Comparison of ENCODE assay signal across 7 cellular contexts in genomic region chr19:43620061-43621001, GRCh38. TPM values are rescaled to one million over a fixed set of nuclear protein-coding genes. Genes with fewer than 3 reads are reported as not detected.
DNase-seq lines count a peak whose midpoint lies in the region; ATAC-seq and TF ChIP-seq lines count a peak whose summit lies in the region.

No MANE protein-coding gene starts in this region.

- peak overlapping the region; percentile 87 to 99 (median 96) for H3K27ac ChIP-seq in heart left ventricle

- 47 to 52% (median 48%) methylated on average over 23 of the region's 23 CpGs for WGBS in heart left ventricle, 4 donors

- no peak for TF ChIP-seq CTCF in heart left ventricle (IDR thresholded peaks at IDR 0.05)

- H3K36me3 Mint-ChIP-seq in activated T-cell treated with anti-CD3 and anti-CD28 coated beads, Interleukin-2, amount 50 U/mL, for 4 hours (ENCODE audit: insufficient read depth), result no peaks in the 10 kb centered on the region

- peaks cover 0 to 18% (median 13%) of the 10 kb centered on the region in 12 donors for H3K4me1 ChIP-seq in heart left ventricle

- intact Hi-C loops in heart left ventricle (cut with DNase I), result no loop called here

- peak overlapping the region; percentile 98 for H3K4me3 ChIP-seq in Jurkat, Clone E6-1 (ENCODE audit: low read length)
- peak overlapping the region; percentile 48 to 98 (median 76) for H3K4me3 ChIP-seq in heart left ventricle

- no peak for TF ChIP-seq POLR2A in heart left ventricle (IDR thresholded peaks at IDR 0.05)

- no peaks in the 10 kb centered on the region for H3K9me3 Mint-ChIP-seq in activated T-cell treated with anti-CD3 and anti-CD28 coated beads, Interleukin-2, amount 50 U/mL, for 4 hours

- peaks cover 0 to 2% (median 0%) of the 10 kb centered on the region in 9 donors for H3K27me3 ChIP-seq in heart left ventricle

- no peaks in the 10 kb centered on the region for H3K36me3 ChIP-seq in heart left ventricle

- DNase-seq in Jurkat, Clone E6-1 (ENCODE audit: low read depth, low spot score), result no peak
- peak; percentile 84 for DNase-seq in activated T-cell treated with anti-CD3 and anti-CD28 coated beads, Interleukin-2, amount 50 U/mL, for 4 hours
- DNase-seq in heart left ventricle, result no peak
- DNase-seq in stimulated activated CD4-positive, alpha-beta T cell treated with anti-CD3 and anti-CD28 coated beads, Interleukin-4, amount 100 ng/mL, for 1 hour, result peak; percentile 88
- DNase-seq in NCI-H1694 treated with DMSO at 0.1 percent for 48 hours (lab: John Stamatoyannopoulos, UW), result no peak
- DNase-seq in SK-N-DZ (ENCODE audit: low spot score), result no peak

- peak overlapping the region; percentile 97 for H3K4me3 Mint-ChIP-seq in activated T-cell treated with anti-CD3 and anti-CD28 coated beads, Interleukin-2, amount 50 U/mL, for 4 hours

- peaks cover 28% of the 10 kb centered on the region for H3K4me1 Mint-ChIP-seq in activated T-cell treated with anti-CD3 and anti-CD28 coated beads, Interleukin-2, amount 50 U/mL, for 4 hours (ENCODE audit: low read depth)

- no peaks in the 10 kb centered on the region for H3K9me3 ChIP-seq in heart left ventricle

- ATAC-seq in activated T-cell treated with anti-CD3 and anti-CD28 coated beads, Interleukin-2, amount 50 U/mL, for 4 hours, result peak in 1 of 2 donors; percentile 3
- ATAC-seq in heart left ventricle, result peak in 1 of 4 donors; percentile 11
- ATAC-seq in GM18861 (IDR thresholded peaks at IDR 0.05; ENCODE audit: unreplicated experiment), result no peak

- no peaks in the 10 kb centered on the region for H3K27me3 Mint-ChIP-seq in activated T-cell treated with anti-CD3 and anti-CD28 coated beads, Interleukin-2, amount 50 U/mL, for 4 hours (ENCODE audit: low read depth)

RNA-seq across cellular contexts. Expression of gene ZNF428, which starts 0.9 kb away (rescaled TPM):
- 89.4 TPM for polyA plus RNA-seq in Jurkat, Clone E6-1 (2012; ENCODE audit: insufficient read depth, insufficient read length)
- 10 to 100 TPM; 20.6 to 27.6 (median 25.5) TPM for total RNA-seq in activated T-cell treated with anti-CD3 and anti-CD28 coated beads, Interleukin-2, amount 50 U/mL, for 4 hours
- total RNA-seq in heart left ventricle, result 10 to 100 TPM; 25.1 to 40.4 (median 31.3) TPM
- 10 to 100 TPM; 29.5 to 64.5 TPM for polyA plus RNA-seq in heart left ventricle
- 118 and 122 TPM in 2 replicates for polyA plus RNA-seq in SK-N-DZ (2014; cell fraction: cytosol; rRNA removed)
- polyA plus RNA-seq in SK-N-DZ (2014; cell fraction: nucleus; rRNA removed), result 63.8 and 90.0 TPM in 2 replicates

RNA-seq across cellular contexts. Expression of gene SRRM5, which starts 8.4 kb away (rescaled TPM):
- polyA plus RNA-seq in Jurkat, Clone E6-1 (2012; ENCODE audit: insufficient read depth, insufficient read length), result 0.57 TPM
- under 1 TPM; 0.25 to 0.87 (median 0.30) TPM for total RNA-seq in activated T-cell treated with anti-CD3 and anti-CD28 coated beads, Interleukin-2, amount 50 U/mL, for 4 hours
- under 1 TPM in 7 of 9 donors, not detected in 2; 0.07 to 0.35 (median 0.16) TPM for total RNA-seq in heart left ventricle
- under 1 TPM; 0.15 to 0.80 TPM for polyA plus RNA-seq in heart left ventricle
- polyA plus RNA-seq in SK-N-DZ (2014; cell fraction: cytosol; rRNA removed), result 0.36 TPM in 1 of 2 replicates, not detected in the other
- polyA plus RNA-seq in SK-N-DZ (2014; cell fraction: nucleus; rRNA removed), result 0.67 and 1.2 TPM in 2 replicates

RNA-seq across cellular contexts. Expression of gene CADM4, which starts 19.3 kb away (rescaled TPM):
- polyA plus RNA-seq in Jurkat, Clone E6-1 (2012; ENCODE audit: insufficient read depth, insufficient read length), result 12.6 TPM
- under 1 TPM; 0.40 to 0.63 (median 0.42) TPM for total RNA-seq in activated T-cell treated with anti-CD3 and anti-CD28 coated beads, Interleukin-2, amount 50 U/mL, for 4 hours
- total RNA-seq in heart left ventricle, result 10 to 100 TPM in 2 of 9 donors, 1 to 10 TPM in 7; 4.6 to 13.2 (median 7.8) TPM
- polyA plus RNA-seq in heart left ventricle, result 10 to 100 TPM; 10.7 to 12.2 TPM
- 17.3 and 25.7 TPM in 2 replicates for polyA plus RNA-seq in SK-N-DZ (2014; cell fraction: cytosol; rRNA removed)
- polyA plus RNA-seq in SK-N-DZ (2014; cell fraction: nucleus; rRNA removed), result 9.1 and 15.2 TPM in 2 replicates

RNA-seq across cellular contexts. Expression of gene ZNF576, which starts 23.9 kb away (rescaled TPM):
- 18.1 TPM for polyA plus RNA-seq in Jurkat, Clone E6-1 (2012; ENCODE audit: insufficient read depth, insufficient read length)
- total RNA-seq in activated T-cell treated with anti-CD3 and anti-CD28 coated beads, Interleukin-2, amount 50 U/mL, for 4 hours, result 10 to 100 TPM; 16.6 to 22.3 (median 18.5) TPM
- total RNA-seq in heart left ventricle, result 10 to 100 TPM in 7 of 9 donors, 1 to 10 TPM in 2; 9.0 to 17.6 (median 11.8) TPM
- 10 to 100 TPM in 1 of 2 donors, 1 to 10 TPM in 1; 8.9 to 22.4 TPM for polyA plus RNA-seq in heart left ventricle
- polyA plus RNA-seq in SK-N-DZ (2014; cell fraction: cytosol; rRNA removed), result 18.7 and 19.9 TPM in 2 replicates
- 5.5 and 12.1 TPM in 2 replicates for polyA plus RNA-seq in SK-N-DZ (2014; cell fraction: nucleus; rRNA removed)

RNA-seq across cellular contexts. Expression of gene IRGQ, which starts 24.4 kb away (rescaled TPM):
- polyA plus RNA-seq in Jurkat, Clone E6-1 (2012; ENCODE audit: insufficient read depth, insufficient read length), result 3.4 TPM
- 10 to 100 TPM; 31.7 to 38.2 (median 33.5) TPM for total RNA-seq in activated T-cell treated with anti-CD3 and anti-CD28 coated beads, Interleukin-2, amount 50 U/mL, for 4 hours
- 10 to 100 TPM; 21.1 to 36.1 (median 24.9) TPM for total RNA-seq in heart left ventricle
- polyA plus RNA-seq in heart left ventricle, result 10 to 100 TPM in 1 of 2 donors, 1 to 10 TPM in 1; 7.4 to 11.9 TPM
- 38.8 and 45.2 TPM in 2 replicates for polyA plus RNA-seq in SK-N-DZ (2014; cell fraction: cytosol; rRNA removed)
- polyA plus RNA-seq in SK-N-DZ (2014; cell fraction: nucleus; rRNA removed), result 16.0 and 30.0 TPM in 2 replicates

Comparison
In these comparisons a context has a peak if more than half of its experiments do, and no peak if none do; other contexts are left out.
1. DNase-seq: peak in activated T-cell treated with anti-CD3 and anti-CD28 coated beads, Interleukin-2, amount 50 U/mL, for 4 hours (single experiment) and stimulated activated CD4-positive, alpha-beta T cell treated with anti-CD3 and anti-CD28 coated beads, Interleukin-4, amount 100 ng/mL, for 1 hour (single experiment); none in Jurkat, Clone E6-1 (single experiment), heart left ventricle (0 of 5), NCI-H1694 treated with DMSO at 0.1 percent for 48 hours (single experiment) and SK-N-DZ (single experiment).